10 cellular contexts compared by ENCODE assay signal in genomic region chr3:88000853-88001252, GRCh38. TPM values are rescaled to one million over a fixed set of nuclear protein-coding genes. Genes with fewer than 3 reads are reported as not detected.
DNase-seq lines count a peak whose midpoint lies in the region; ATAC-seq, FAIRE-seq and TF ChIP-seq lines count a peak whose summit lies in the region.
"Had no signal": no experiment of that assay in that cellular context is flagged by ENCODE, and none has a peak within 500 bp of the region (broad histone marks: within the 10 kb centered on the region; RNA-seq: fewer than 3 reads in every experiment).

No MANE protein-coding gene starts in this region.

- peaks cover 7% of the 10 kb centered on the region for H3K27me3 ChIP-seq in keratinocyte (ENCODE audit: control insufficient read depth, extremely low read depth, insufficient read depth, low read length)
- H3K27me3 ChIP-seq in suprapubic skin: no peaks in the 10 kb centered on the region
- no peaks in the 10 kb centered on the region for H3K27me3 ChIP-seq in MG63

- dilution Hi-C loops in keratinocyte (cut with MboI; ENCODE audit: extremely low pct_ligation_motif_present, low sequenced_read_pairs): loop anchor here (25.0 kb wide), 1 partner anchor 489 kb away; no protein-coding TSS in a partner anchor

- no peak for TF ChIP-seq EP300 in suprapubic skin (IDR thresholded peaks at IDR 0.05)

- peak overlapping the region; percentile 88 for H3K4me2 ChIP-seq in keratinocyte (ENCODE audit: control insufficient read depth, extremely low read depth, insufficient read depth, low read depth, low read length)

- H3K27me3 Mint-ChIP-seq in activated CD8-positive, alpha-beta memory T cell treated with anti-CD3 and anti-CD28 coated beads, Interleukin-2, amount 10 ng/mL, durations not matched to agents 7 days and 5 days: peaks cover 5% of the 10 kb centered on the region
- H3K27me3 Mint-ChIP-seq in activated naive CD8-positive, alpha-beta T cell treated with anti-CD3 and anti-CD28 coated beads, Interleukin-2, amount 50 U/mL, for 24 hours: peaks cover 9% of the 10 kb centered on the region

- 46% methylated on average over 13 of the region's 13 CpGs for WGBS in suprapubic skin

- no peaks in the 10 kb centered on the region for H4K20me1 ChIP-seq in keratinocyte (ENCODE audit: control insufficient read depth, extremely low read depth, insufficient read depth, low read length)

- peaks cover 31% of the 10 kb centered on the region for H3K4me1 Mint-ChIP-seq in activated CD8-positive, alpha-beta memory T cell treated with anti-CD3 and anti-CD28 coated beads, Interleukin-2, amount 10 ng/mL, durations not matched to agents 7 days and 5 days
- H3K4me1 Mint-ChIP-seq in activated naive CD8-positive, alpha-beta T cell treated with anti-CD3 and anti-CD28 coated beads, Interleukin-2, amount 50 U/mL, for 24 hours: peaks cover 28% of the 10 kb centered on the region

- H3K9ac ChIP-seq in keratinocyte (ENCODE audit: control insufficient read depth, extremely low read depth, insufficient read depth, low read length): no peak overlapping the region

- H3K9me3 Mint-ChIP-seq in activated CD8-positive, alpha-beta memory T cell treated with anti-CD3 and anti-CD28 coated beads, Interleukin-2, amount 10 ng/mL, durations not matched to agents 7 days and 5 days (ENCODE audit: low read depth): no peaks in the 10 kb centered on the region
- H3K9me3 Mint-ChIP-seq in activated naive CD8-positive, alpha-beta T cell treated with anti-CD3 and anti-CD28 coated beads, Interleukin-2, amount 50 U/mL, for 24 hours: no peaks in the 10 kb centered on the region

- H3K4me1 ChIP-seq in keratinocyte (ENCODE audit: control insufficient read depth, extremely low read depth, insufficient read depth, low read length): no peaks in the 10 kb centered on the region
- H3K4me1 ChIP-seq in suprapubic skin: peaks cover 6% of the 10 kb centered on the region

- CTCF ChIA-PET in activated CD8-positive, alpha-beta memory T cell treated with anti-CD3 and anti-CD28 coated beads, Interleukin-2, amount 10 ng/mL, durations not matched to agents 7 days and 5 days (lab: Charles Lee): interaction anchor here (0.9 to 2.3 kb wide), 4 partner anchors 15 to 703 kb away, joined by 4 to 10 read pairs (median 6); no protein-coding TSS in a partner anchor

- no peaks in the 10 kb centered on the region for H3K79me2 ChIP-seq in keratinocyte (ENCODE audit: control insufficient read depth, insufficient read depth, low read length)

- H3K36me3 Mint-ChIP-seq in activated CD8-positive, alpha-beta memory T cell treated with anti-CD3 and anti-CD28 coated beads, Interleukin-2, amount 10 ng/mL, durations not matched to agents 7 days and 5 days: no peaks in the 10 kb centered on the region
- H3K36me3 Mint-ChIP-seq in activated naive CD8-positive, alpha-beta T cell treated with anti-CD3 and anti-CD28 coated beads, Interleukin-2, amount 50 U/mL, for 24 hours (ENCODE audit: low read depth): no peaks in the 10 kb centered on the region

- TF ChIP-seq POLR2A in suprapubic skin (IDR thresholded peaks at IDR 0.05): no peak

- ATAC-seq in activated CD8-positive, alpha-beta memory T cell treated with anti-CD3 and anti-CD28 coated beads, Interleukin-2, amount 10 ng/mL, durations not matched to agents 7 days and 5 days: no peak
- ATAC-seq in activated naive CD8-positive, alpha-beta T cell treated with anti-CD3 and anti-CD28 coated beads, Interleukin-2, amount 50 U/mL, for 24 hours: no peak
- ATAC-seq: esophagus mucosa had no signal

- FAIRE-seq in keratinocyte (lab: Jason Lieb, UNC): no peak

- peak; percentile 50 for DNase-seq in activated CD8-positive, alpha-beta memory T cell treated with anti-CD3 and anti-CD28 coated beads, Interleukin-2, amount 10 ng/mL, durations not matched to agents 7 days and 5 days
- no peak for DNase-seq in activated CD8-positive, alpha-beta memory T cell treated with anti-CD3 and anti-CD28 coated beads, Interleukin-2, amount 50 U/mL, for 48 hours
- peak; percentile 21 for DNase-seq in activated naive CD8-positive, alpha-beta T cell treated with anti-CD3 and anti-CD28 coated beads, Interleukin-2, amount 50 U/mL, for 24 hours
- DNase-seq in keratinocyte (ENCODE audit: low read depth, low spot score): no peak
- no peak for DNase-seq in suprapubic skin (ENCODE audit: low spot score in 2 of 2)
- no peak for DNase-seq in MG63
- no peak for DNase-seq in cerebellar cortex (ENCODE audit: low spot score)
- no peak for DNase-seq in GF-D8 (lab: John Stamatoyannopoulos, UW)

- no peak for TF ChIP-seq CTCF in keratinocyte (optimal IDR thresholded peaks at IDR 0.05 in 1 of 3, IDR thresholded peaks at IDR 0.05 in 1 of 3, conservative IDR thresholded peaks at IDR 0.05 in 1 of 3; ENCODE audit: extremely low read depth in 1 of 3, insufficient read depth in 2 of 3, low read length in 3 of 3)
- TF ChIP-seq CTCF in suprapubic skin (IDR thresholded peaks at IDR 0.05): no peak

- H3K36me3 ChIP-seq in keratinocyte (ENCODE audit: control insufficient read depth in 2 of 2, extremely low read depth in 1 of 2, insufficient read depth in 2 of 2, low read length in 2 of 2): no peaks in the 10 kb centered on the region
- H3K36me3 ChIP-seq in suprapubic skin: no peaks in the 10 kb centered on the region
- H3K36me3 ChIP-seq in MG63: no peaks in the 10 kb centered on the region

- H3K9me3 ChIP-seq in keratinocyte (ENCODE audit: control insufficient read depth, low read depth, low read length) (no peaks in the 10 kb centered on the region), suprapubic skin (no peaks in the 10 kb centered on the region), MG63 (no peaks in the 10 kb centered on the region)

- H3K9me1 ChIP-seq in keratinocyte (ENCODE audit: control insufficient read depth, extremely low read depth, insufficient read depth, low read length): no peaks in the 10 kb centered on the region

- peak overlapping the region; percentile 11 for H3K27ac Mint-ChIP-seq in activated CD8-positive, alpha-beta memory T cell treated with anti-CD3 and anti-CD28 coated beads, Interleukin-2, amount 10 ng/mL, durations not matched to agents 7 days and 5 days
- no peak overlapping the region for H3K27ac Mint-ChIP-seq in activated naive CD8-positive, alpha-beta T cell treated with anti-CD3 and anti-CD28 coated beads, Interleukin-2, amount 50 U/mL, for 24 hours

- H2AFZ ChIP-seq in keratinocyte (ENCODE audit: control insufficient read depth, low read length): peak overlapping the region; percentile 76

- H3K27ac ChIP-seq in keratinocyte (ENCODE audit: control insufficient read depth, insufficient read depth, low read length): no peak overlapping the region
- no peak overlapping the region for H3K27ac ChIP-seq in suprapubic skin
- H3K27ac ChIP-seq: SK-N-MC had no signal

- peak overlapping the region; percentile 40 for H3K4me3 Mint-ChIP-seq in activated CD8-positive, alpha-beta memory T cell treated with anti-CD3 and anti-CD28 coated beads, Interleukin-2, amount 10 ng/mL, durations not matched to agents 7 days and 5 days
- H3K4me3 Mint-ChIP-seq in activated naive CD8-positive, alpha-beta T cell treated with anti-CD3 and anti-CD28 coated beads, Interleukin-2, amount 50 U/mL, for 24 hours: peak overlapping the region; percentile 24

- peak overlapping the region in 2 of 3 experiments; percentile 32 to 37 for H3K4me3 ChIP-seq in keratinocyte (ENCODE audit: control insufficient read depth in 2 of 3, extremely low read depth in 1 of 3, insufficient read depth in 2 of 3, low read depth in 1 of 3, low read length in 3 of 3)
- peak overlapping the region; percentile 12 for H3K4me3 ChIP-seq in suprapubic skin
- H3K4me3 ChIP-seq in MG63: no peak overlapping the region
- H3K4me3 ChIP-seq: SK-N-MC had no signal

RNA-seq across cellular contexts. Expression of gene CGGBP1, which starts 58.0 kb away (rescaled TPM):
- total RNA-seq in activated CD8-positive, alpha-beta memory T cell treated with anti-CD3 and anti-CD28 coated beads, Interleukin-2, amount 10 ng/mL, durations not matched to agents 7 days and 5 days: 10 to 100 TPM; 96.1 to 98.9 TPM
- polyA plus RNA-seq in keratinocyte: 25.2 to 43.3 TPM (median 43.0 TPM) in 3 replicates
- 12.6 TPM for polyA plus RNA-seq in keratinocyte (2011; ENCODE audit: low read depth)
- 25.1 and 45.6 TPM in 2 replicates for polyA plus RNA-seq in keratinocyte (2011; cell fraction: cytosol; rRNA removed)
- 39.7 and 50.9 TPM in 2 replicates for polyA plus RNA-seq in keratinocyte (2011; cell fraction: nucleus; rRNA removed)
- polyA plus RNA-seq in keratinocyte (2012; ENCODE audit: low replicate concordance): 21.3 and 30.2 TPM in 2 replicates
- polyA minus RNA-seq in keratinocyte: 33.6 to 51.9 TPM (median 34.6 TPM) in 3 replicates
- 21.7 TPM for polyA minus RNA-seq in keratinocyte (2011; cell fraction: cytosol; rRNA and poly(A)+ RNA removed)
- 11.8 and 21.0 TPM in 2 replicates for polyA minus RNA-seq in keratinocyte (2011; cell fraction: nucleus; rRNA and poly(A)+ RNA removed)
- total RNA-seq in suprapubic skin: 10 to 100 TPM; 34.1 to 59.5 (median 42.6) TPM
- 4.7 and 4.8 TPM in 2 replicates for total RNA-seq in MG63 (2014; rRNA removed; shearing (Covaris generic); ENCODE audit: low replicate concordance)

RNA-seq across cellular contexts. Expression of gene ZNF654, which starts 58.2 kb away (rescaled TPM):
- 10 to 100 TPM; 18.5 to 22.0 TPM for total RNA-seq in activated CD8-positive, alpha-beta memory T cell treated with anti-CD3 and anti-CD28 coated beads, Interleukin-2, amount 10 ng/mL, durations not matched to agents 7 days and 5 days
- polyA plus RNA-seq in keratinocyte: 3.5 to 8.2 TPM (median 4.1 TPM) in 3 replicates
- 5.3 TPM for polyA plus RNA-seq in keratinocyte (2011; ENCODE audit: low read depth)
- 3.5 and 7.1 TPM in 2 replicates for polyA plus RNA-seq in keratinocyte (2011; cell fraction: cytosol; rRNA removed)
- polyA plus RNA-seq in keratinocyte (2011; cell fraction: nucleus; rRNA removed): 9.9 and 12.8 TPM in 2 replicates
- polyA plus RNA-seq in keratinocyte (2012; ENCODE audit: low replicate concordance): 5.3 and 8.6 TPM in 2 replicates
- polyA minus RNA-seq in keratinocyte: 1.3 to 10.5 TPM (median 2.9 TPM) in 3 replicates
- polyA minus RNA-seq in keratinocyte (2011; cell fraction: cytosol; rRNA and poly(A)+ RNA removed): 3.8 TPM
- 9.0 and 18.2 TPM in 2 replicates for polyA minus RNA-seq in keratinocyte (2011; cell fraction: nucleus; rRNA and poly(A)+ RNA removed)
- total RNA-seq in suprapubic skin: 10 to 100 TPM in 3 of 4 donors, 1 to 10 TPM in 1; 9.0 to 22.9 (median 11.3) TPM
- 3.1 and 6.7 TPM in 2 replicates for total RNA-seq in MG63 (2014; rRNA removed; shearing (Covaris generic); ENCODE audit: low replicate concordance)

Comparison
In these comparisons a context has a peak if more than half of its experiments do, and no peak if none do; other contexts are left out.
1. DNase-seq: peak in activated CD8-positive, alpha-beta memory T cell treated with anti-CD3 and anti-CD28 coated beads, Interleukin-2, amount 10 ng/mL, durations not matched to agents 7 days and 5 days (single experiment) and activated naive CD8-positive, alpha-beta T cell treated with anti-CD3 and anti-CD28 coated beads, Interleukin-2, amount 50 U/mL, for 24 hours (single experiment); none in activated CD8-positive, alpha-beta memory T cell treated with anti-CD3 and anti-CD28 coated beads, Interleukin-2, amount 50 U/mL, for 48 hours (single experiment), keratinocyte (single experiment), suprapubic skin (0 of 2), MG63 (single experiment), cerebellar cortex (single experiment) and GF-D8 (single experiment).